In the genomic region with DNA sequence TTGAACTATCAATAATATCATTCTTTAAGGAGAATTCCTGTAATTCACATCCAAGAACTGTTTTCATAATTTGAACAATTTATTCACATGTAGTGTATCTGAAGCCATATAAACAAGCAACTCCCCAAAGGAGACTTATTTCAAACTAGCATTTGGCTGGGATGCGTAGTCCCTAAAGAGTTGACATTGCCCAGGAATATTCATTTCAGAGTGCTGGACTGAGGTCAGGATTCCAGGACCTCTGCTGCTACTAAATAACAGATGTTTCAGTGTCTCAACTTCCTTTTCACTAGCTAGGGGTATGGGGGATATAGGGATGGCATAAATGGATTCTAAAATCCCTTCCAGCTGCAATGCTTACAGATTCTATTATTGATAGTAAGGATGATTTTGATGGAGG, we compare ENCODE assay signal across 16 cellular contexts.
DNase-seq lines count a peak whose midpoint lies in the region; ATAC-seq lines count a peak whose summit lies in the region.
"Had no signal": no experiment of that assay in that cellular context is flagged by ENCODE, and none has a peak within 500 bp of the region (broad histone marks: within the 10 kb centered on the region; RNA-seq: fewer than 3 reads in every experiment).

No MANE protein-coding gene starts in this region.

- no peak overlapping the region for H3K4me3 ChIP-seq in BLaER1
- H3K4me3 ChIP-seq in BLaER1 treated with 17β-estradiol and CSF1 and Interleukin-3, amounts not matched to agents 10 nM and 100 nM: no peak overlapping the region
- H3K4me3 ChIP-seq: GM23248 had no signal

- H3K4me1 ChIP-seq in BLaER1: peaks cover 10% of the 10 kb centered on the region
- H3K4me1 ChIP-seq in BLaER1 treated with 17β-estradiol and CSF1 and Interleukin-3, amounts not matched to agents 10 nM and 100 nM: peaks cover 0 to 13% (median 6%) of the 10 kb centered on the region in 10 experiments; a peak in 14 of 20 replicates

- DNase-seq in left kidney (ENCODE audit: low read depth, low spot score) (peak; percentile 40), AML-193 (lab: John Stamatoyannopoulos, UW) (no peak), NCI-H2029 treated with DMSO at 0.1 percent for 48 hours (lab: John Stamatoyannopoulos, UW) (no peak)
- DNase-seq: C1 segment of cervical spinal cord; Calu3; CD4-positive, alpha-beta memory T cell; COR-L47; DMS53; DMS79 treated with DMSO at 0.1 percent for 48 hours; GF-D8; GM23248; H7; HCEC 1CT had no signal

- H3K36me3 ChIP-seq in BLaER1: no peaks in the 10 kb centered on the region
- H3K36me3 ChIP-seq in BLaER1 treated with 17β-estradiol and CSF1 and Interleukin-3, amounts not matched to agents 10 nM and 100 nM: no peaks in the 10 kb centered on the region

- H4K20me1 ChIP-seq in BLaER1: no peaks in the 10 kb centered on the region
- H4K20me1 ChIP-seq in BLaER1 treated with 17β-estradiol and CSF1 and Interleukin-3, amounts not matched to agents 10 nM and 100 nM: peaks cover 0 to 31% (median 0%) of the 10 kb centered on the region in 11 experiments; a peak in 5 of 22 replicates

- no peak for ATAC-seq in GM21390 (IDR thresholded peaks at IDR 0.05; ENCODE audit: unreplicated experiment)

- H3K27me3 ChIP-seq in BLaER1: no peaks in the 10 kb centered on the region
- peaks cover 0 to 93% (median 8%) of the 10 kb centered on the region in 11 experiments; a peak in 11 of 22 replicates for H3K27me3 ChIP-seq in BLaER1 treated with 17β-estradiol and CSF1 and Interleukin-3, amounts not matched to agents 10 nM and 100 nM

- no peaks in the 10 kb centered on the region for H3K9me3 ChIP-seq in BLaER1
- H3K9me3 ChIP-seq in BLaER1 treated with 17β-estradiol and CSF1 and Interleukin-3, amounts not matched to agents 10 nM and 100 nM (replicated peaks in 1 of 11): no peaks in the 10 kb centered on the region

- peak overlapping the region; percentile 60 for H3K4me2 ChIP-seq in BLaER1
- H3K4me2 ChIP-seq in BLaER1 treated with 17β-estradiol and CSF1 and Interleukin-3, amounts not matched to agents 10 nM and 100 nM: peak overlapping the region in 9 of 11 experiments; percentile 10 to 62 (median 46); a peak in 15 of 22 replicates

- no peak overlapping the region for H3K27ac ChIP-seq in BLaER1
- no peak overlapping the region for H3K27ac ChIP-seq in BLaER1 treated with 17β-estradiol and CSF1 and Interleukin-3, amounts not matched to agents 10 nM and 100 nM
- H3K27ac ChIP-seq: GM23248 had no signal

- H3K9ac ChIP-seq in BLaER1: no peak overlapping the region
- no peak overlapping the region for H3K9ac ChIP-seq in BLaER1 treated with 17β-estradiol and CSF1 and Interleukin-3, amounts not matched to agents 10 nM and 100 nM
- H3K9ac ChIP-seq: GM23248 had no signal
